Comparison of ENCODE assay signal across 8 cellular contexts in genomic region chr4:146945556-146946374, GRCh38. TPM values are rescaled to one million over a fixed set of nuclear protein-coding genes. Genes with fewer than 3 reads are reported as not detected.
DNase-seq lines count a peak whose midpoint lies in the region; ATAC-seq, FAIRE-seq and TF ChIP-seq lines count a peak whose summit lies in the region.

Gene TTC29, minus strand, starts transcription at chr4:146945864. Its CDS starts 5,969 bp downstream, at chr4:146939895.

- intact Hi-C loops in Panc1 (cut with micrococcal nuclease; ENCODE audit: unreplicated experiment) = no loop called here
- intact Hi-C loops in naive thymus-derived CD4-positive, alpha-beta T cell (cut with micrococcal nuclease) = loop anchor here (1.0 to 10.0 kb wide), 6 partner anchors 9 to 1331 kb away; partner anchors contain the start of genes LSM6 (in 2 of the 2), MMAA (in 1 of the 2) and SLC10A7 (in 1 of the 2)

- DNase-seq in D721Med (ENCODE audit: insufficient read length, low spot score) = peak; percentile 59
- no peak for DNase-seq in Panc1 (ENCODE audit: low read depth, low spot score)
- peak; percentile 65 to 67 for DNase-seq in activated T-helper 1 cell treated with anti-CD3 and anti-CD28 coated beads, Interleukin-2, amount 50 U/mL, for 16 hours (ENCODE audit: low read depth in 1 of 2, low spot score in 1 of 2)
- peak; percentile 76 for DNase-seq in fibroblast of mammary gland (ENCODE audit: low read depth)
- peak; percentile 63 to 86 (median 82) for DNase-seq in naive thymus-derived CD4-positive, alpha-beta T cell
- DNase-seq in stimulated activated CD8-positive, alpha-beta memory T cell treated with anti-CD3 and anti-CD28 coated beads, Interleukin-7, amount 100 ng/mL, for 48 hours (ENCODE audit: extremely low read depth in 1 of 2, low read depth in 1 of 2) = peak; percentile 73 to 80

- CTCF ChIA-PET in Panc1 (lab: Charles Lee) = interaction anchor here (0.6 kb wide), 1 partner anchor 27 kb away, joined by 3 read pairs; no protein-coding TSS in a partner anchor
- CTCF ChIA-PET in naive thymus-derived CD4-positive, alpha-beta T cell (lab: Charles Lee) = no interaction called here

- no peaks in the 10 kb centered on the region for H3K9me3 ChIP-seq in HUES6 (ENCODE audit: control insufficient read depth, insufficient read depth, low read depth, low read length)
- H3K9me3 ChIP-seq in Panc1 (ENCODE audit: control insufficient read depth, insufficient read depth, low read depth, low read length) = no peaks in the 10 kb centered on the region
- H3K9me3 ChIP-seq in naive thymus-derived CD4-positive, alpha-beta T cell (ENCODE audit: control insufficient read depth in 2 of 3, low read length in 3 of 3) = no peaks in the 10 kb centered on the region

- H3K36me3 Mint-ChIP-seq in naive thymus-derived CD4-positive, alpha-beta T cell = no peaks in the 10 kb centered on the region

- no TSS peak for BruUV-seq in Panc1 (replicated peaks; lab: Mats Ljungman, UMichigan)

- H3K4me3 ChIP-seq in HUES6 (ENCODE audit: low read depth, low read length) (peak within 1 kb of the TSS; percentile 74), Panc1 (ENCODE audit: low read depth in 2 of 2, low read length in 2 of 2) (peak within 1 kb of the TSS; percentile 49 to 66), fibroblast of mammary gland (ENCODE audit: control insufficient read depth, low read depth, low read length) (peak within 1 kb of the TSS; percentile 54)
- peak within 1 kb of the TSS; percentile 52 for H3K4me3 ChIP-seq in naive thymus-derived CD4-positive, alpha-beta T cell (ENCODE audit: low read length)

- FAIRE-seq in D721Med (lab: Jason Lieb, UNC) = no peak

- peaks cover 7 to 64% (median 18%) of the 10 kb centered on the region in 5 donors for H3K27me3 Mint-ChIP-seq in naive thymus-derived CD4-positive, alpha-beta T cell

- peak within 1 kb of the TSS in 7 of 9 donors; percentile 28 to 79 (median 59) for H3K27ac Mint-ChIP-seq in naive thymus-derived CD4-positive, alpha-beta T cell

- POLR2A ChIA-PET in Panc1 (lab: Charles Lee) = no interaction called here
- POLR2A ChIA-PET in naive thymus-derived CD4-positive, alpha-beta T cell (lab: Charles Lee) = no interaction called here

- H3K9ac ChIP-seq in HUES6 (ENCODE audit: low read length) = peak within 1 kb of the TSS; percentile 45

- H3K27me3 ChIP-seq in HUES6 (ENCODE audit: control insufficient read depth, insufficient read depth, low read length) (peaks cover 13% of the 10 kb centered on the region), Panc1 (ENCODE audit: control insufficient read depth, insufficient read depth, low read length) (no peaks in the 10 kb centered on the region; the same call in none of the 2 replicates)
- H3K27me3 ChIP-seq in naive thymus-derived CD4-positive, alpha-beta T cell (ENCODE audit: control insufficient read depth in 2 of 2, insufficient read depth in 2 of 2, low read length in 2 of 2) = no peaks in the 10 kb centered on the region

- in situ Hi-C loops in Panc1 (cut with HindIII; ENCODE audit: low pct_unique_long_range_greater_than_20kb, low sequenced_read_pairs) = no loop called here

- H3K4me1 ChIP-seq in HUES6 (ENCODE audit: control insufficient read depth, insufficient read depth, low read length) = peaks cover 18% of the 10 kb centered on the region
- H3K4me1 ChIP-seq in Panc1 (ENCODE audit: control insufficient read depth, insufficient read depth, low read length) = peaks cover 2% of the 10 kb centered on the region; the same call in 1 of the 2 replicates
- H3K4me1 ChIP-seq in naive thymus-derived CD4-positive, alpha-beta T cell (ENCODE audit: control insufficient read depth in 2 of 2, insufficient read depth in 2 of 2, low read length in 2 of 2) = peaks cover 15 to 18% of the 10 kb centered on the region in 2 donors

- peaks cover 0 to 5% (median 0%) of the 10 kb centered on the region in 11 donors for H3K9me3 Mint-ChIP-seq in naive thymus-derived CD4-positive, alpha-beta T cell

- peaks cover 9 to 38% (median 32%) of the 10 kb centered on the region in 7 donors for H3K4me1 Mint-ChIP-seq in naive thymus-derived CD4-positive, alpha-beta T cell

- ATAC-seq in GM21526 (IDR thresholded peaks at IDR 0.05; ENCODE audit: low FRiP score, unreplicated experiment) = peak; percentile 100
- peak; percentile 100 for ATAC-seq in Panc1
- peak; percentile 99 for ATAC-seq in naive thymus-derived CD4-positive, alpha-beta T cell

- peak within 1 kb of the TSS; percentile 78 to 96 (median 85) for H3K4me3 Mint-ChIP-seq in naive thymus-derived CD4-positive, alpha-beta T cell

- H3K27ac ChIP-seq in HUES6 (ENCODE audit: low read depth, low read length) (no peak within 1 kb of the TSS), Panc1 (ENCODE audit: low read length) (no peak within 1 kb of the TSS)
- no peak within 1 kb of the TSS for H3K27ac ChIP-seq in naive thymus-derived CD4-positive, alpha-beta T cell (ENCODE audit: low read depth, low read length)

- TF ChIP-seq CTCF in D721Med (IDR thresholded peaks at IDR 0.05; ENCODE audit: insufficient read depth, missing control alignments) (no peak), Panc1 (IDR thresholded peaks at IDR 0.05) (no peak), fibroblast of mammary gland (conservative IDR thresholded peaks at IDR 0.05; ENCODE audit: control insufficient read depth, insufficient read depth, low read depth, low read length) (no peak)

- H3K36me3 ChIP-seq in HUES6 (ENCODE audit: control insufficient read depth, insufficient read depth, low read length) = no peaks in the 10 kb centered on the region
- H3K36me3 ChIP-seq in Panc1 (ENCODE audit: control insufficient read depth, insufficient read depth, low read length) = no peaks in the 10 kb centered on the region
- H3K36me3 ChIP-seq in naive thymus-derived CD4-positive, alpha-beta T cell (ENCODE audit: control insufficient read depth in 2 of 3, insufficient read depth in 3 of 3, low read length in 3 of 3) = no peaks in the 10 kb centered on the region

RNA-seq across cellular contexts. Expression of gene TTC29, which starts in this region (rescaled TPM):
- not detected for total RNA-seq in Panc1 (2021; ENCODE audit: unreplicated experiment)
- not detected for polyA plus RNA-seq in Panc1 (2012; ENCODE audit: insufficient read length)
- not detected for total RNA-seq in naive thymus-derived CD4-positive, alpha-beta T cell
- not detected for polyA plus RNA-seq in naive thymus-derived CD4-positive, alpha-beta T cell

Comparison
In these comparisons a context has a peak if more than half of its experiments do, and no peak if none do; other contexts are left out.
1. Peak in ATAC-seq and H3K4me3 ChIP-seq in Panc1; RNA of the gene not detected or under 1 TPM.
2. Peak in DNase-seq, ATAC-seq and H3K4me3 ChIP-seq in naive thymus-derived CD4-positive, alpha-beta T cell; RNA of the gene not detected or under 1 TPM.